9 cellular contexts compared by ENCODE assay signal in genomic region chr13:24997367-24997967, GRCh38.
A peak's percentile ranks its signal among the peaks of the same experiment; 100 is the strongest.
DNase-seq lines count a peak whose midpoint lies in the region; ATAC-seq and TF ChIP-seq lines count a peak whose summit lies in the region.
"Had no signal": no experiment of that assay in that cellular context is flagged by ENCODE, and none has a peak within 500 bp of the region (broad histone marks: within the 10 kb centered on the region; RNA-seq: fewer than 3 reads in every experiment).

No MANE protein-coding gene starts in this region.

- H3K4me3 Mint-ChIP-seq in activated CD4-positive, alpha-beta T cell treated with anti-CD3 and anti-CD28 coated beads for 36 hours: no peak overlapping the region
- H3K4me3 Mint-ChIP-seq in immature natural killer cell: no peak overlapping the region
- H3K4me3 Mint-ChIP-seq: activated naive CD4-positive, alpha-beta T cell treated with anti-CD3 and anti-CD28 coated beads, Interleukin-2, amount 50 U/mL, for 24 hours had no signal

- H2AK5ac ChIP-seq in mesendoderm (ENCODE audit: low read length): no peak overlapping the region

- H3K4me3 ChIP-seq in mesendoderm (ENCODE audit: low read length): no peak overlapping the region

- no peak overlapping the region for H4K8ac ChIP-seq in mesendoderm (ENCODE audit: low read depth, low read length)

- DNase-seq in activated CD4-positive, alpha-beta T cell treated with anti-CD3 and anti-CD28 coated beads for 36 hours: peak; percentile 24
- DNase-seq in activated CD4-positive, alpha-beta T cell treated with anti-CD3 and anti-CD28 coated beads, Interleukin-2, amount 50 U/mL, for 1 hour: no peak
- DNase-seq in LHCN-M2 (ENCODE audit: low read depth): peak; percentile 28
- DNase-seq in immature natural killer cell: peak in 2 of 3 donors; percentile 11 to 14
- DNase-seq in NCI-H774 (lab: John Stamatoyannopoulos, UW): no peak
- no peak for DNase-seq in mesendoderm

- no peaks in the 10 kb centered on the region for H3K36me3 Mint-ChIP-seq in activated CD4-positive, alpha-beta T cell treated with anti-CD3 and anti-CD28 coated beads for 36 hours (ENCODE audit: low read depth)
- H3K36me3 Mint-ChIP-seq in immature natural killer cell: no peaks in the 10 kb centered on the region
- H3K36me3 Mint-ChIP-seq: activated naive CD4-positive, alpha-beta T cell treated with anti-CD3 and anti-CD28 coated beads, Interleukin-2, amount 50 U/mL, for 24 hours had no signal

- H3K9ac ChIP-seq in mesendoderm (ENCODE audit: low read length): no peak overlapping the region

- H3K27me3 ChIP-seq in mesendoderm (ENCODE audit: insufficient read depth, low read length, poor library complexity): no peaks in the 10 kb centered on the region

- H3K36me3 ChIP-seq in mesendoderm (ENCODE audit: control insufficient read depth, insufficient read depth, low read length): no peaks in the 10 kb centered on the region

- no peak overlapping the region for H3K27ac Mint-ChIP-seq in activated CD4-positive, alpha-beta T cell treated with anti-CD3 and anti-CD28 coated beads for 36 hours
- no peak overlapping the region for H3K27ac Mint-ChIP-seq in immature natural killer cell
- H3K27ac Mint-ChIP-seq: activated naive CD4-positive, alpha-beta T cell treated with anti-CD3 and anti-CD28 coated beads, Interleukin-2, amount 50 U/mL, for 24 hours had no signal

- H4K5ac ChIP-seq in mesendoderm (ENCODE audit: low read length): no peak overlapping the region

- no peak for ATAC-seq in activated CD4-positive, alpha-beta T cell treated with anti-CD3 and anti-CD28 coated beads for 36 hours
- no peak for ATAC-seq in HG03342 (IDR thresholded peaks at IDR 0.05; ENCODE audit: unreplicated experiment)

- WGBS in mesendoderm (ENCODE audit: extremely low coverage, insufficient coverage, low lambda C conversion rate): no CpG with 5 or more reads among the region's 10 CpGs

- no peak overlapping the region for H3K4ac ChIP-seq in mesendoderm (ENCODE audit: low read depth, low read length)

- TF ChIP-seq CTCF in VCaP (conservative IDR thresholded peaks at IDR 0.05): peak; percentile 82

- no peak overlapping the region for H3K56ac ChIP-seq in mesendoderm (ENCODE audit: low read length)

- no peaks in the 10 kb centered on the region for H3K79me2 ChIP-seq in mesendoderm (ENCODE audit: control insufficient read depth, insufficient read depth, low read length)

- no peak overlapping the region for H3K23ac ChIP-seq in mesendoderm (ENCODE audit: low read length)

- H3K4me2 ChIP-seq in mesendoderm (ENCODE audit: low read length): no peak overlapping the region

- H3K27ac ChIP-seq in VCaP: no peak overlapping the region
- no peak overlapping the region for H3K27ac ChIP-seq in mesendoderm (ENCODE audit: low read depth, low read length)

- intact Hi-C loops in activated CD4-positive, alpha-beta T cell treated with anti-CD3 and anti-CD28 coated beads for 36 hours (cut with DNase I, micrococcal nuclease): loop anchor here (10.0 kb wide), 2 partner anchors 253 to 377 kb away; partner anchors contain the start of gene ATP8A2 (in 1 of the 2)

- peaks cover 20% of the 10 kb centered on the region for H3K27me3 Mint-ChIP-seq in activated CD4-positive, alpha-beta T cell treated with anti-CD3 and anti-CD28 coated beads for 36 hours
- H3K27me3 Mint-ChIP-seq in immature natural killer cell (ENCODE audit: low read depth in 3 of 3): peaks cover 0 to 15% (median 5%) of the 10 kb centered on the region in 3 donors

- CTCF ChIA-PET in activated CD4-positive, alpha-beta T cell treated with anti-CD3 and anti-CD28 coated beads for 36 hours (lab: Charles Lee): interaction anchor here (0.6 to 2.4 kb wide), 5 partner anchors 14 to 307 kb away, joined by 3 to 5 read pairs (median 3); no protein-coding TSS in a partner anchor

- H3K9me3 Mint-ChIP-seq in activated CD4-positive, alpha-beta T cell treated with anti-CD3 and anti-CD28 coated beads for 36 hours (ENCODE audit: low read depth): no peaks in the 10 kb centered on the region
- no peaks in the 10 kb centered on the region for H3K9me3 Mint-ChIP-seq in immature natural killer cell
- H3K9me3 Mint-ChIP-seq: activated naive CD4-positive, alpha-beta T cell treated with anti-CD3 and anti-CD28 coated beads, Interleukin-2, amount 50 U/mL, for 24 hours had no signal

- no peak overlapping the region for H2BK15ac ChIP-seq in mesendoderm (replicated peaks; ENCODE audit: low read depth)

- no peaks in the 10 kb centered on the region for H3K4me1 ChIP-seq in mesendoderm (ENCODE audit: control insufficient read depth, low read depth, low read length)

- H2BK5ac ChIP-seq in mesendoderm (ENCODE audit: low read length): no peak overlapping the region

- no peaks in the 10 kb centered on the region for H3K79me1 ChIP-seq in mesendoderm (ENCODE audit: low read length)

- no peak overlapping the region for H3K18ac ChIP-seq in mesendoderm (ENCODE audit: low read length)

- peaks cover 3% of the 10 kb centered on the region for H3K4me1 Mint-ChIP-seq in activated CD4-positive, alpha-beta T cell treated with anti-CD3 and anti-CD28 coated beads for 36 hours
- H3K4me1 Mint-ChIP-seq in immature natural killer cell: peaks cover 0 to 3% of the 10 kb centered on the region in 2 donors

- H2BK120ac ChIP-seq in mesendoderm (ENCODE audit: low read depth, low read length): no peak overlapping the region

- POLR2A ChIA-PET in activated CD4-positive, alpha-beta T cell treated with anti-CD3 and anti-CD28 coated beads for 36 hours (lab: Charles Lee): no interaction called here

Comparison
In these comparisons a context has a peak if more than half of its experiments do, and no peak if none do; other contexts are left out.
1. DNase-seq: peak in activated CD4-positive, alpha-beta T cell treated with anti-CD3 and anti-CD28 coated beads for 36 hours (single experiment), LHCN-M2 (single experiment) and immature natural killer cell (2 of 3); none in activated CD4-positive, alpha-beta T cell treated with anti-CD3 and anti-CD28 coated beads, Interleukin-2, amount 50 U/mL, for 1 hour (single experiment), NCI-H774 (single experiment) and mesendoderm (single experiment).